ENCODE assay signal across 14 cellular contexts in the genomic region with DNA sequence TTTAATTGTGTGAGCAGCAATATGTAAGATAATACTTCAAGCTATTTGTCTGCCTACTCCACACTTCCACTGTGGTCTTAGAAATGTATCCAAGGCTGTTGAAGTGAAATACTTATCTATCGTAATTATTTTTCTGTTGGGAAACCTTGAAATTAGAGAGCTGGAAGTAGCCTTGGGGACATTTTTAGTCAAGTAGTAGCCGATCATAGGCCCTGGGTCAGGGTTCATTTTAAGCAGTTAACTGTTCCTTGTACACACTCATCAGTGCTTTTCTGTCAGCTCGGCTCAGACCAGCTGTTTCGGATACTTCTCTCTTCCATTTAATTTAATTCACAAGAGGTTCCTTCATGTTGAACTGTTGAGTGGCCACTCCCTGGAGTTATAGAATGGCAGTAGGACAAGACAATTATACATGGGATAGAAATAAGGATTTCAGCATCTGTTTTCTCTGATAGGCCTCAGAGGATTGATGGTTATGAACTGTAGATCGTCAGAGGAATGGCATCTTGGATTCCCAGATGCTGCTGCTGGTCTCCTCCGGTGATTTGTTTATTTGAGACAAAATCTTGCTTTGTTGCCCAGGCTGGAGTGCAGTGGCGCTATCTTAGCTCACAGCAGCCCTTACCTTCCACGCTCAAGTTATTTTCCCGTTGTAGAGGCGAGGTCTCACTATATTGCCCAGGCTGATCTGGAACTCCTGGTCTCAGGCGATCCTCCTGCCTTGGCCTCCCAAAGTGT. TPM values are rescaled to one million over a fixed set of nuclear protein-coding genes. Genes with fewer than 3 reads are reported as not detected.
DNase-seq lines count a peak whose midpoint lies in the region; FAIRE-seq and TF ChIP-seq lines count a peak whose summit lies in the region.
"Had no signal": no experiment of that assay in that cellular context is flagged by ENCODE, and none has a peak within 500 bp of the region (broad histone marks: within the 10 kb centered on the region; RNA-seq: fewer than 3 reads in every experiment).

No MANE protein-coding gene starts in this region.

- H3K9me3 ChIP-seq in sigmoid colon (no peaks in the 10 kb centered on the region), small intestine (ENCODE audit: control insufficient read depth, low read depth) (no peaks in the 10 kb centered on the region)

- FAIRE-seq in small intestine (lab: Jason Lieb, UNC) = no peak

- peaks cover 0 to 96% (median 68%) of the 10 kb centered on the region in 4 donors for H3K4me1 ChIP-seq in sigmoid colon
- H3K4me1 ChIP-seq in small intestine (ENCODE audit: control insufficient read depth in 2 of 2, insufficient read depth in 1 of 2, low read depth in 1 of 2, low read length in 1 of 2) = peaks cover 14 to 17% of the 10 kb centered on the region in 2 donors

- no peak for TF ChIP-seq EP300 in sigmoid colon (IDR thresholded peaks at IDR 0.05)

- WGBS in sigmoid colon, 2 donors = 81 to 89% methylated on average over 11 of the region's 11 CpGs
- 76 to 81% (median 81%) methylated on average over 11 of the region's 11 CpGs for WGBS in small intestine, 3 donors

- H3K4me3 ChIP-seq in fibroblast of pulmonary artery (replicated peaks; ENCODE audit: low read depth, low read length) (no peak overlapping the region), sigmoid colon (no peak overlapping the region), small intestine (ENCODE audit: low read depth in 1 of 2, low read length in 2 of 2) (no peak overlapping the region)

- H3K27me3 ChIP-seq in sigmoid colon (no peaks in the 10 kb centered on the region), small intestine (ENCODE audit: control insufficient read depth in 2 of 2, insufficient read depth in 2 of 2, low read length in 2 of 2) (no peaks in the 10 kb centered on the region)

- TF ChIP-seq POLR2A in sigmoid colon (IDR thresholded peaks at IDR 0.05) = no peak

- H3K36me3 ChIP-seq in sigmoid colon (no peaks in the 10 kb centered on the region), small intestine (ENCODE audit: control insufficient read depth in 2 of 2, insufficient read depth in 2 of 2, low read length in 2 of 2) (no peaks in the 10 kb centered on the region)

- intact Hi-C loops in sigmoid colon (cut with DNase I) = no loop called here

- H3K27ac ChIP-seq in sigmoid colon (peak overlapping the region; percentile 3 to 34 (median 18)), small intestine (ENCODE audit: low read depth in 1 of 2, low read length in 1 of 2) (no peak overlapping the region)

- peak; percentile 42 for DNase-seq in EL
- DNase-seq in NCI-H524 treated with DMSO at 0.1 percent for 48 hours (lab: John Stamatoyannopoulos, UW) = peak; percentile 48
- peak; percentile 43 for DNase-seq in fibroblast of pulmonary artery (ENCODE audit: low read depth)
- DNase-seq in sigmoid colon = no peak
- no peak for DNase-seq in NCI-H2081 treated with DMSO at 0.1 percent for 48 hours (lab: John Stamatoyannopoulos, UW)
- no peak for DNase-seq in small intestine
- DNase-seq in kidney tubule cell (ENCODE audit: low spot score) = no peak
- DNase-seq in NCI-H2196 treated with DMSO at 0.1 percent for 48 hours (lab: John Stamatoyannopoulos, UW; ENCODE audit: unreplicated experiment) = no peak
- DNase-seq: activated CD8-positive, alpha-beta memory T cell treated with anti-CD3 and anti-CD28 coated beads, Interleukin-2, amount 50 U/mL, for 48 hours; activated naive CD8-positive, alpha-beta T cell treated with anti-CD3 and anti-CD28 coated beads, Interleukin-2, amount 50 U/mL, for 24 hours; cortex of kidney; NCI-H146; NCI-H82; SIG-M5 had no signal

- TF ChIP-seq CTCF in fibroblast of pulmonary artery (IDR thresholded peaks at IDR 0.05; ENCODE audit: low read length, missing control alignments) = no peak
- no peak for TF ChIP-seq CTCF in sigmoid colon (IDR thresholded peaks at IDR 0.05)

RNA-seq across cellular contexts. Expression of a gene that starts 17.2 kb away (rescaled TPM):
- total RNA-seq in sigmoid colon = 10 to 100 TPM; 46.4 to 66.5 (median 64.8) TPM
- polyA plus RNA-seq in sigmoid colon (10 to 100 TPM; 20.4 to 31.4 (median 26.4) TPM), small intestine (10 to 100 TPM; 24.7 to 30.0 (median 27.8) TPM)

Comparison
In these comparisons a context has a peak if more than half of its experiments do, and no peak if none do; other contexts are left out.
1. DNase-seq: peak in EL (single experiment), NCI-H524 treated with DMSO at 0.1 percent for 48 hours (single experiment) and fibroblast of pulmonary artery (single experiment); none in sigmoid colon (single experiment), NCI-H2081 treated with DMSO at 0.1 percent for 48 hours (single experiment), small intestine (single experiment), kidney tubule cell (single experiment) and NCI-H2196 treated with DMSO at 0.1 percent for 48 hours (single experiment).
2. H3K27ac ChIP-seq: peak in sigmoid colon (4 of 4); none in small intestine (0 of 2).